12 cellular contexts compared by ENCODE assay signal in genomic region chr4:182240161-182241130, GRCh38. TPM values are rescaled to one million over a fixed set of nuclear protein-coding genes. Genes with fewer than 3 reads are reported as not detected.
DNase-seq lines count a peak whose midpoint lies in the region; ATAC-seq, FAIRE-seq and TF ChIP-seq lines count a peak whose summit lies in the region.
"Had no signal": no experiment of that assay in that cellular context is flagged by ENCODE, and none has a peak within 500 bp of the region (broad histone marks: within the 10 kb centered on the region; RNA-seq: fewer than 3 reads in every experiment).

No MANE protein-coding gene starts in this region.

- RAD21 ChIA-PET in HCT116 (lab: Charles Lee; ENCODE audit: low non-redundant PET in 1 of 2, low total read pairs in 2 of 2, uncharacterized antibody in 2 of 2, unreplicated experiment in 2 of 2): no interaction called here

- intact Hi-C loops in HCT116 (cut with micrococcal nuclease) (no loop called here), kidney (cut with DNase I) (no loop called here)

- peak; percentile 67 for ATAC-seq in HCT116
- ATAC-seq in WTC11: peak; percentile 25
- no peak for ATAC-seq in HG03442 (IDR thresholded peaks at IDR 0.05; ENCODE audit: unreplicated experiment)

- no peaks in the 10 kb centered on the region for H3K27me3 Mint-ChIP-seq in WTC11 (ENCODE audit: low read depth)

- no peaks in the 10 kb centered on the region for H3K9me2 ChIP-seq in HCT116 (ENCODE audit: insufficient read depth)

- peaks cover 12% of the 10 kb centered on the region for H3K36me3 Mint-ChIP-seq in WTC11

- no peaks in the 10 kb centered on the region for H4K20me1 ChIP-seq in HCT116 (ENCODE audit: insufficient read depth)

- no TSS peak for BruUV-seq in HCT116 (replicated peaks; lab: Mats Ljungman, UMichigan)

- POLR2A ChIA-PET in HCT116 (lab: Charles Lee) (no interaction called here), WTC11 (lab: Charles Lee) (interaction anchor here (0.6 kb wide), 1 partner anchor 711 kb away, joined by 3 read pairs; no protein-coding TSS in a partner anchor)

- H3K4me1 Mint-ChIP-seq in WTC11: peaks cover 45% of the 10 kb centered on the region

- H2AFZ ChIP-seq in HCT116 (ENCODE audit: low read depth, low read length, poor library complexity, severe bottlenecking): peak overlapping the region; percentile 66

- H3K4me1 ChIP-seq in HCT116 (ENCODE audit: control insufficient read depth in 1 of 2, insufficient read depth in 2 of 2, low read length in 2 of 2) (peaks cover 0 to 39% of the 10 kb centered on the region in 2 experiments; a peak in 2 of 4 replicates), kidney (ENCODE audit: control insufficient read depth in 1 of 2, insufficient read depth in 1 of 2, low read depth in 1 of 2, low read length in 2 of 2) (no peaks in the 10 kb centered on the region)

- TF ChIP-seq CTCF in HCT116 (IDR thresholded peaks at IDR 0.05 in 2 of 3, conservative IDR thresholded peaks at IDR 0.05 in 1 of 3; ENCODE audit: borderline replicate concordance in 1 of 3, insufficient read depth in 1 of 3, low read depth in 2 of 3, low read length in 2 of 3) (no peak), WTC11 (IDR thresholded peaks at IDR 0.05) (no peak), kidney (IDR thresholded peaks at IDR 0.05; ENCODE audit: borderline replicate concordance, extremely low read depth, insufficient read depth) (no peak)

- CTCF ChIA-PET in HCT116 (lab: Charles Lee) (no interaction called here), WTC11 (lab: Charles Lee) (no interaction called here)

- H3K79me2 ChIP-seq in HCT116 (ENCODE audit: insufficient read depth, low read length): no peaks in the 10 kb centered on the region

- DNase-seq in HCT116 (ENCODE audit: low read depth, low spot score) (no peak), WTC11 (ENCODE audit: low spot score) (no peak), kidney (peak; percentile 84), stromal cell of bone marrow (ENCODE audit: low read depth) (peak; percentile 14), frontal cortex (ENCODE audit: low spot score in 2 of 2) (no peak), NCI-H1105 (lab: John Stamatoyannopoulos, UW) (no peak), NCI-H2029 (lab: John Stamatoyannopoulos, UW) (no peak)
- DNase-seq: activated CD4-positive, alpha-beta T cell treated with anti-CD3 and anti-CD28 coated beads for 4 hours; activated gamma-delta T cell; NCI-H1436 treated with DMSO at 0.1 percent for 48 hours; stimulated activated naive CD4-positive, alpha-beta T cell treated with Interleukin-2 at 50 U/mL for 16 hours had no signal

- H3K36me3 ChIP-seq in HCT116 (ENCODE audit: control insufficient read depth in 1 of 2, insufficient read depth in 2 of 2, low read length in 2 of 2): no peaks in the 10 kb centered on the region
- H3K36me3 ChIP-seq in kidney (ENCODE audit: control insufficient read depth in 1 of 2, insufficient read depth in 2 of 2, low read length in 2 of 2): no peaks in the 10 kb centered on the region

- H3K9me3 Mint-ChIP-seq in WTC11: peaks cover 13% of the 10 kb centered on the region

- TF ChIP-seq RAD21 in HCT116 (IDR thresholded peaks at IDR 0.05; ENCODE audit: low read depth): no peak

- peak overlapping the region; percentile 71; the same call in 1 of the 2 replicates for H3K27ac Mint-ChIP-seq in WTC11

- no peak for TF ChIP-seq POLR2A in HCT116 (IDR thresholded peaks at IDR 0.05; ENCODE audit: borderline replicate concordance, extremely low read depth, insufficient read depth, insufficient read length)

- no peak overlapping the region for H3K9ac ChIP-seq in HCT116 (ENCODE audit: low read length)
- H3K9ac ChIP-seq in kidney (ENCODE audit: low read length in 2 of 2): no peak overlapping the region

- peak overlapping the region in 1 of 2 experiments; percentile 27; a peak in 2 of 4 replicates for H3K4me3 ChIP-seq in HCT116 (replicated peaks in 1 of 2; ENCODE audit: low read depth in 1 of 2, low read length in 2 of 2)
- no peak overlapping the region for H3K4me3 ChIP-seq in kidney (ENCODE audit: low read length in 2 of 2)

- H3K4me2 ChIP-seq in HCT116 (ENCODE audit: low read length): peak overlapping the region; percentile 50

- FAIRE-seq in kidney (lab: Jason Lieb, UNC) (no peak), frontal cortex (lab: Jason Lieb, UNC) (no peak)

- H3K9me3 ChIP-seq in HCT116 (ENCODE audit: control insufficient read depth in 1 of 2, insufficient read depth in 1 of 2, low read depth in 1 of 2, low read length in 2 of 2) (no peaks in the 10 kb centered on the region), kidney (ENCODE audit: control insufficient read depth in 1 of 2, low read length in 2 of 2) (no peaks in the 10 kb centered on the region)

- no peaks in the 10 kb centered on the region for H3K27me3 ChIP-seq in HCT116 (ENCODE audit: insufficient read depth, low read length)

- no peak overlapping the region for H3K4me3 Mint-ChIP-seq in WTC11

- H3K27ac ChIP-seq in HCT116 (ENCODE audit: low read depth, low read length): no peak overlapping the region
- peak overlapping the region in 1 of 2 donors; percentile 2 for H3K27ac ChIP-seq in kidney (ENCODE audit: low read depth in 2 of 2, low read length in 2 of 2)

TF ChIP-seq in HCT116, 20 proteins besides CTCF, POLR2A, EP300 and RAD21:
- TF ChIP-seq EGR1 (IDR thresholded peaks at IDR 0.05; ENCODE audit: low read depth) (no peak), ATF3 (IDR thresholded peaks at IDR 0.05) (no peak), TCF7L2 (IDR thresholded peaks at IDR 0.05; ENCODE audit: borderline replicate concordance, extremely low read depth, insufficient read depth, insufficient read length) (peak; percentile 22), FOSL1 (IDR thresholded peaks at IDR 0.05; ENCODE audit: low read depth) (no peak)

TF ChIP-seq in WTC11, 78 proteins besides CTCF, POLR2A, EP300 and RAD21 (continues in another document):
- TF ChIP-seq NR3C1 (CRISPR knock-in tag; conservative IDR thresholded peaks at IDR 0.05; ENCODE audit: low read depth) (no peak), RELA (CRISPR knock-in tag; IDR thresholded peaks at IDR 0.05; ENCODE audit: borderline replicate concordance) (no peak), ZNF512 (CRISPR knock-in tag; IDR thresholded peaks at IDR 0.05; ENCODE audit: borderline replicate concordance) (no peak), PRRX2 (CRISPR knock-in tag; IDR thresholded peaks at IDR 0.05) (no peak), ATF1 (CRISPR knock-in tag; IDR thresholded peaks at IDR 0.05) (no peak), AR (CRISPR knock-in tag; IDR thresholded peaks at IDR 0.05) (no peak)

RNA-seq across cellular contexts. Expression of gene TENM3, which starts 2.8 kb away (rescaled TPM):
- total RNA-seq in HCT116 (2021; ENCODE audit: unreplicated experiment) (0.54 TPM), WTC11 (2021) (58.1 to 71.0 TPM (median 59.7 TPM) in 3 replicates), kidney (6.8 TPM), frontal cortex (78.3 TPM)
- polyA plus RNA-seq in HCT116 (2012): 0.27 and 0.34 TPM in 2 replicates
- 0.58 TPM for polyA plus RNA-seq in kidney (ENCODE audit: insufficient read depth, low read depth, low replicate concordance)

Comparison
In these comparisons a context has a peak if more than half of its experiments do, and no peak if none do; other contexts are left out.
1. DNase-seq: peak in kidney (single experiment) and stromal cell of bone marrow (single experiment); none in HCT116 (single experiment), WTC11 (single experiment), frontal cortex (0 of 2), NCI-H1105 (single experiment) and NCI-H2029 (single experiment).